Comparison of ENCODE assay signal across 35 cellular contexts in the genomic region with DNA sequence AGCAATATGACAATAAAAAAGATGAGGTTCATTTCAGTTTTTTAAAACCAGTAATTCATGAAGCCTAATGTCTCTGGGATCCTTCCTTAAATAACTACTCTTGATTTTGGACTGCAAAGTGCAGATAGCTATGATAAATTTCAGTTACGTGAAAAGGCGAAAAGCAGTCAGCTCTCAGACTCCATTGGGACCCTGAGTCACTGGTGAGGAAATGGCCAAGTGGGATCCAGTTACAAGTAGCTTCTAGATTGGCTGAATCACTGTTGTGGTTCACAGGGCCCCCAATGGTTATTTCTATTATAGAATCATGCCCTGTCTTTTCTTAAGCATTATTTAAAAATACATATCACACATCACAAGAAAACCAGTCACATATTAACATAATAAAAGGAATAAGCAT. TPM values are rescaled to one million over a fixed set of nuclear protein-coding genes. Genes with fewer than 3 reads are reported as not detected.
A peak's percentile ranks its signal among the peaks of the same experiment; 100 is the strongest.
DNase-seq lines count a peak whose midpoint lies in the region; ATAC-seq and TF ChIP-seq lines count a peak whose summit lies in the region.
"Had no signal": no experiment of that assay in that cellular context is flagged by ENCODE, and none has a peak within 500 bp of the region (broad histone marks: within the 10 kb centered on the region; RNA-seq: fewer than 3 reads in every experiment).

No MANE protein-coding gene starts in this region.

- no peak for TF ChIP-seq CTCF in SK-N-SH (IDR thresholded peaks at IDR 0.05)
- no peak for TF ChIP-seq CTCF in Loucy (conservative IDR thresholded peaks at IDR 0.05; ENCODE audit: low read length)
- TF ChIP-seq CTCF in astrocyte of the spinal cord (IDR thresholded peaks at IDR 0.05; ENCODE audit: low read depth, low read length): no peak
- TF ChIP-seq CTCF in smooth muscle cell (IDR thresholded peaks at IDR 0.05; ENCODE audit: borderline replicate concordance, insufficient read depth, poor library complexity, severe bottlenecking): no peak
- TF ChIP-seq CTCF in testis (IDR thresholded peaks at IDR 0.05): no peak
- no peak for TF ChIP-seq CTCF in MM.1S (IDR thresholded peaks at IDR 0.05; ENCODE audit: low read length)

- POLR2A ChIA-PET in SK-N-SH (lab: Yijun Ruan, JAX): no interaction called here

- H2AFZ ChIP-seq in SK-N-SH (ENCODE audit: low read depth) (0 out of 2 replicates have a peak overlapping the region, but pooled peaks have one; percentile 22), Loucy (ENCODE audit: low read length) (no peak overlapping the region), smooth muscle cell (ENCODE audit: low read depth) (no peak overlapping the region), MM.1S (ENCODE audit: low read length) (no peak overlapping the region)
- H2AFZ ChIP-seq: PC-9 had no signal

- intact Hi-C loops in testis (cut with DNase I; ENCODE audit: low total_unique reads): no loop called here

- no peak for TF ChIP-seq EP300 in SK-N-SH (IDR thresholded peaks at IDR 0.05; ENCODE audit: borderline replicate concordance in 1 of 2, low read depth in 1 of 2, low read length in 1 of 2)

- WGBS in SK-N-SH (ENCODE audit: low lambda C conversion rate): 40% methylated on average over 2 of the region's 2 CpGs
- 87% methylated on average over 2 of the region's 2 CpGs for WGBS in smooth muscle cell (ENCODE audit: low lambda C conversion rate)
- 97% methylated on average over 2 of the region's 2 CpGs for WGBS in testis, 2 donors

- DNase-seq in SK-N-SH (no peak), astrocyte of the spinal cord (ENCODE audit: low read depth, low spot score) (peak; percentile 1), smooth muscle cell (lab: John Stamatoyannopoulos, UW; ENCODE audit: unreplicated experiment) (no peak), testis (no peak), MM.1S (no peak)
- DNase-seq in stimulated activated CD4-positive, alpha-beta T cell treated with anti-CD3 and anti-CD28 coated beads, Interleukin-1b, Interleukin-23, amount 100 ng/mL, for 48 hours: no peak
- DNase-seq: activated B cell treated with CpG ODN at 0.5 μM for 24 hours; activated CD4-positive, alpha-beta T cell treated with anti-CD3 and anti-CD28 coated beads, Interleukin-2, amount 10 ng/mL, durations not matched to agents 7 days and 5 days; activated effector memory CD4-positive, alpha-beta T cell treated with anti-CD3 and anti-CD28 coated beads, Interleukin-2, amount 50 U/mL, for 16 hours; activated naive CD8-positive, alpha-beta T cell treated with anti-CD3 and anti-CD28 coated beads for 36 hours; activated T-cell treated with anti-CD3 and anti-CD28 coated beads, Interleukin-2, amount 50 U/mL, for 24 hours; anterior cingulate cortex; CD8-positive, alpha-beta T cell; colonic mucosa; effector CD4-positive, alpha-beta T cell; immature natural killer cell; left colon; mammary epithelial cell; mucosa of descending colon; NCI-H1930; NCI-H524; NK-92 treated with Interleukin-12 subunit alpha and Interleukin-12 subunit beta, amount 100 ng/mL, for 24 hours; PC-9; Right ventricle myocardium superior; stimulated activated naive CD4-positive, alpha-beta T cell; upper lobe of right lung had no signal

- H3K4me3 ChIP-seq in SK-N-SH (ENCODE audit: low read depth in 2 of 2, low read length in 1 of 2) (no peak overlapping the region), Loucy (ENCODE audit: low read length, poor library complexity, severe bottlenecking) (no peak overlapping the region), astrocyte of the spinal cord (ENCODE audit: low read depth, low read length) (no peak overlapping the region), smooth muscle cell (no peak overlapping the region), testis (no peak overlapping the region), MM.1S (ENCODE audit: low read length) (no peak overlapping the region)
- H3K4me3 ChIP-seq: cardiac muscle cell, colonic mucosa, mucosa of descending colon, PC-9, suprapubic skin, upper lobe of right lung had no signal

- H3K36me3 ChIP-seq in SK-N-SH (replicated peaks in 1 of 2; ENCODE audit: control insufficient read depth in 1 of 2, insufficient read depth in 2 of 2, low read length in 1 of 2): no peaks in the 10 kb centered on the region
- H3K36me3 ChIP-seq in Loucy (ENCODE audit: insufficient read depth, low read length): no peaks in the 10 kb centered on the region
- no peaks in the 10 kb centered on the region for H3K36me3 ChIP-seq in smooth muscle cell (ENCODE audit: low read depth)
- H3K36me3 ChIP-seq in testis (ENCODE audit: low read depth, missing control alignments): no peaks in the 10 kb centered on the region
- H3K36me3 ChIP-seq in MM.1S (replicated peaks; ENCODE audit: insufficient read depth, low read length): no peaks in the 10 kb centered on the region
- H3K36me3 ChIP-seq: cardiac muscle cell, colonic mucosa, suprapubic skin, upper lobe of right lung had no signal

- H3K27me3 ChIP-seq in SK-N-SH (ENCODE audit: insufficient read depth) (no peaks in the 10 kb centered on the region), Loucy (ENCODE audit: insufficient read depth, low read length, poor library complexity, severe bottlenecking) (no peaks in the 10 kb centered on the region), smooth muscle cell (ENCODE audit: low read depth) (no peaks in the 10 kb centered on the region), testis (no peaks in the 10 kb centered on the region), MM.1S (replicated peaks; ENCODE audit: insufficient read depth, low read length) (no peaks in the 10 kb centered on the region)
- H3K27me3 ChIP-seq: cardiac muscle cell, colonic mucosa, suprapubic skin, upper lobe of right lung had no signal

- H3K4me1 ChIP-seq in SK-N-SH (ENCODE audit: control insufficient read depth in 1 of 2, insufficient read depth in 2 of 2, low read depth in 1 of 2, low read length in 1 of 2) (no peaks in the 10 kb centered on the region), Loucy (ENCODE audit: insufficient read depth, low read length, poor library complexity, severe bottlenecking) (peaks cover 18% of the 10 kb centered on the region), smooth muscle cell (ENCODE audit: low read depth) (no peaks in the 10 kb centered on the region), testis (no peaks in the 10 kb centered on the region), MM.1S (ENCODE audit: low read length) (no peaks in the 10 kb centered on the region)
- H3K4me1 ChIP-seq: colonic mucosa, suprapubic skin, upper lobe of right lung had no signal

- TF ChIP-seq POLR2A in testis (IDR thresholded peaks at IDR 0.05): no peak

- H3K9me2 ChIP-seq in SK-N-SH (no peaks in the 10 kb centered on the region), Loucy (replicated peaks; ENCODE audit: low read depth, low read length) (no peaks in the 10 kb centered on the region), MM.1S (replicated peaks; ENCODE audit: insufficient read depth, low read length) (no peaks in the 10 kb centered on the region; the same call in 1 of the 2 replicates)

- H3K27ac ChIP-seq in SK-N-SH (ENCODE audit: low read depth in 2 of 2, low read length in 1 of 2): no peak overlapping the region
- H3K27ac ChIP-seq in smooth muscle cell (ENCODE audit: low read depth): no peak overlapping the region
- no peak overlapping the region for H3K27ac ChIP-seq in testis
- no peak overlapping the region for H3K27ac ChIP-seq in MM.1S (ENCODE audit: low read length)
- H3K27ac ChIP-seq: cardiac muscle cell, colonic mucosa, PC-9, suprapubic skin, upper lobe of right lung had no signal

- H3K9me3 ChIP-seq in SK-N-SH (no peaks in the 10 kb centered on the region), Loucy (ENCODE audit: insufficient read depth, low read depth, low read length) (no peaks in the 10 kb centered on the region), smooth muscle cell (replicated peaks; ENCODE audit: low read depth) (no peaks in the 10 kb centered on the region), testis (no peaks in the 10 kb centered on the region), MM.1S (replicated peaks; ENCODE audit: insufficient read depth, low read length) (no peaks in the 10 kb centered on the region)
- H3K9me3 ChIP-seq: colonic mucosa, mucosa of descending colon, suprapubic skin, upper lobe of right lung had no signal

- H3F3A ChIP-seq in SK-N-SH (replicated peaks; ENCODE audit: insufficient read depth) (no peaks in the 10 kb centered on the region), Loucy (ENCODE audit: low read depth) (no peaks in the 10 kb centered on the region), smooth muscle cell (ENCODE audit: low read depth) (no peaks in the 10 kb centered on the region), MM.1S (ENCODE audit: insufficient read depth, low read length) (no peaks in the 10 kb centered on the region)

- CTCF ChIA-PET in SK-N-SH (lab: Yijun Ruan, JAX): interaction anchor here (1.4 kb wide), 1 partner anchor 102 kb away, joined by 3 read pairs; no protein-coding TSS in a partner anchor

- no peak overlapping the region; the same call in 1 of the 2 replicates for H3K4me2 ChIP-seq in SK-N-SH
- peak overlapping the region; percentile 48 for H3K4me2 ChIP-seq in Loucy (ENCODE audit: low read depth, low read length, poor library complexity, severe bottlenecking)
- H3K4me2 ChIP-seq in smooth muscle cell: no peak overlapping the region
- H3K4me2 ChIP-seq in MM.1S (ENCODE audit: low read depth, low read length): no peak overlapping the region
- H3K4me2 ChIP-seq: PC-9 had no signal

- no peak for TF ChIP-seq RAD21 in SK-N-SH (IDR thresholded peaks at IDR 0.05; ENCODE audit: low read length)

- H3K9ac ChIP-seq in SK-N-SH (no peak overlapping the region), Loucy (ENCODE audit: low read depth, low read length, poor library complexity, severe bottlenecking) (no peak overlapping the region), smooth muscle cell (ENCODE audit: low read depth) (no peak overlapping the region), MM.1S (ENCODE audit: low read length) (no peak overlapping the region)

- in situ Hi-C loops in astrocyte of the spinal cord (cut with HindIII; ENCODE audit: low sequenced_read_pairs): no loop called here

- H4K20me1 ChIP-seq in SK-N-SH (ENCODE audit: insufficient read depth) (no peaks in the 10 kb centered on the region), Loucy (ENCODE audit: insufficient read depth, low read length, poor library complexity, severe bottlenecking) (no peaks in the 10 kb centered on the region), smooth muscle cell (ENCODE audit: low read depth) (no peaks in the 10 kb centered on the region), MM.1S (ENCODE audit: insufficient read depth, low read length) (no peaks in the 10 kb centered on the region)

- no peak; the same call in 2 of the 3 replicates for ATAC-seq in SK-N-SH treated with all-trans-retinoic acid at 6 μM for 48 hours
- ATAC-seq: CD8-positive, alpha-beta T cell; left colon; mucosa of descending colon; upper lobe of right lung had no signal

- no peaks in the 10 kb centered on the region for H3K79me2 ChIP-seq in SK-N-SH (ENCODE audit: insufficient read depth)
- H3K79me2 ChIP-seq in Loucy (ENCODE audit: insufficient read depth, low read length): no peaks in the 10 kb centered on the region
- no peaks in the 10 kb centered on the region for H3K79me2 ChIP-seq in smooth muscle cell (ENCODE audit: low read depth)
- no peaks in the 10 kb centered on the region for H3K79me2 ChIP-seq in MM.1S (ENCODE audit: low read length)

RNA-seq across cellular contexts. Expression of a gene that starts 31.1 kb away (rescaled TPM):
- not detected in 2 replicates for polyA plus RNA-seq in SK-N-SH (2012; rRNA removed)
- polyA plus RNA-seq in SK-N-SH (2012; cell fraction: cytosol; rRNA removed): not detected in 2 replicates
- polyA plus RNA-seq in SK-N-SH (2012; cell fraction: nucleus; rRNA removed): not detected in 2 replicates
- total RNA-seq in smooth muscle cell: not detected in 2 replicates
- polyA plus RNA-seq in smooth muscle cell: not detected in 2 replicates
- total RNA-seq in testis: 10 to 100 TPM; 18.0 to 22.8 TPM
- 241 TPM for polyA plus RNA-seq in testis (ENCODE audit: insufficient read depth, low read depth, low replicate concordance)
- total RNA-seq: activated B cell treated with CpG ODN at 0.5 μM for 24 hours; activated CD4-positive, alpha-beta T cell treated with anti-CD3 and anti-CD28 coated beads, Interleukin-2, amount 10 ng/mL, durations not matched to agents 7 days and 5 days; activated naive CD8-positive, alpha-beta T cell treated with anti-CD3 and anti-CD28 coated beads for 36 hours; cardiac muscle cell; CD8-positive, alpha-beta T cell; colonic mucosa; glomerular endothelial cell; mammary epithelial cell; mucosa of descending colon; osteocyte; PC-9; Right ventricle myocardium superior; skeletal muscle tissue; suprapubic skin; T-helper 2 cell treated with Interferon-gamma antibody and Interleukin-4, amounts not matched to agents 100 ng/mL and 5 ng/mL, for 36 hours; upper lobe of right lung had no signal
- polyA plus RNA-seq: cardiac muscle cell, immature natural killer cell, mammary epithelial cell, neural cell had no signal

Comparison
In these comparisons a context has a peak if more than half of its experiments do, and no peak if none do; other contexts are left out.
1. RNA of a gene that starts 31.1 kb away (polyA plus RNA-seq): 241 TPM in testis (single experiment); not detected in SK-N-SH and not detected in smooth muscle cell; every median in the first group is over 100 times any median in the second.